Comparison of ENCODE assay signal across 26 cellular contexts in the genomic region with DNA sequence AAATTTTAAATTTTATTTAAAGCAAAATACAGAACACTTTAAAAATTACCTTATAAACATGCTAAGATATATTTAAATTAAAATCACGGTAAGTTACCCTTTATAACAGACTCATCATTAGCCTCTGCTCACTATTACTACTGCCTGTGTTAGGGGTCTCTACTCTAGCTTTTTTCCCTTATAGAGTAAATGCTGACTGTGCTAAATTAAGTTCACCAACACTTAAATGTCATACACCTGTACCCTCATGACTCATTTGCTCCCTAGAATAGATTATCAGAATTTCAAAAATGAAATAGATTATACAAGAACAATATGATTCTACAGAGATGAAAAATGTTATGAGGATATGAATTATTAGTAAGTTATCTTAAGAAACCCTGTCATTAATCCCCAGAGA.
A peak's percentile ranks its signal among the peaks of the same experiment; 100 is the strongest.
DNase-seq lines count a peak whose midpoint lies in the region; ATAC-seq, FAIRE-seq and TF ChIP-seq lines count a peak whose summit lies in the region.
"Had no signal": no experiment of that assay in that cellular context is flagged by ENCODE, and none has a peak within 500 bp of the region (broad histone marks: within the 10 kb centered on the region; RNA-seq: fewer than 3 reads in every experiment).

No MANE protein-coding gene starts in this region.

- TF ChIP-seq EP300 in HepG2 (IDR thresholded peaks at IDR 0.05; ENCODE audit: low read depth in 2 of 2, low read length in 2 of 2) (no peak), HepG2 (CRISPR knock-in tag; IDR thresholded peaks at IDR 0.05; ENCODE audit: borderline replicate concordance) (no peak), K562 (IDR thresholded peaks at IDR 0.05; ENCODE audit: low read length) (no peak)

- H3K9me3 ChIP-seq in HepG2 (ENCODE audit: low read length) (no peaks in the 10 kb centered on the region), right lobe of liver (no peaks in the 10 kb centered on the region), K562 (replicated peaks; ENCODE audit: control insufficient read depth, insufficient read depth, low read depth, low read length) (no peaks in the 10 kb centered on the region)
- H3K9me3 ChIP-seq: BE2C, BLaER1 had no signal

- H3K4me1 ChIP-seq in HepG2 (ENCODE audit: insufficient read depth, low read length): no peaks in the 10 kb centered on the region
- no peaks in the 10 kb centered on the region for H3K4me1 ChIP-seq in right lobe of liver
- H3K4me1 ChIP-seq in K562 (replicated peaks in 1 of 2; ENCODE audit: control insufficient read depth in 2 of 2, insufficient read depth in 2 of 2, low read length in 2 of 2): no peaks in the 10 kb centered on the region
- H3K4me1 ChIP-seq: BE2C had no signal

- no peaks in the 10 kb centered on the region for H3K9me1 ChIP-seq in K562 (ENCODE audit: control insufficient read depth, insufficient read depth, low read length)

- DNase-seq in HepG2 (ENCODE audit: low spot score) (no peak), right lobe of liver (no peak), K562 (ENCODE audit: extremely low read depth in 1 of 4, low spot score in 3 of 4) (no peak), frontal cortex (ENCODE audit: low spot score in 2 of 2) (no peak), T-helper 9 cell (no peak), NCI-H1694 (lab: John Stamatoyannopoulos, UW) (no peak)
- DNase-seq in activated naive CD4-positive, alpha-beta T cell treated with Interleukin-2 at 50 U/mL for 16 hours: no peak
- DNase-seq: ACHN; BE2C; C1 segment of cervical spinal cord; CD4-positive, alpha-beta memory T cell; CD4-positive, CD25-positive, alpha-beta regulatory T cell; CD8-positive, alpha-beta memory T cell; COR-L47; DMS 273 treated with DMSO at 0.1 percent for 48 hours; DMS153; DMS53; DMS79; DND-41; EL; GDM1 had no signal

- intact Hi-C loops in HepG2 (cut with micrococcal nuclease; ENCODE audit: unreplicated experiment): no loop called here
- intact Hi-C loops in right lobe of liver (cut with DNase I): no loop called here
- intact Hi-C loops in K562 (cut with micrococcal nuclease): no loop called here

- CTCF ChIA-PET in HepG2 (lab: Yijun Ruan, JAX; ENCODE audit: low intra/inter-chr PET ratio, low total read pairs): no interaction called here
- CTCF ChIA-PET in K562 (lab: Yijun Ruan, JAX; ENCODE audit: low intra/inter-chr PET ratio): no interaction called here

- no TSS peak for BruUV-seq in HepG2 (replicated peaks; lab: Mats Ljungman, UMichigan)
- no TSS peak for BruUV-seq in K562 (replicated peaks; lab: Mats Ljungman, UMichigan)

- TF ChIP-seq CTCF in HepG2 (CRISPR knock-in tag; IDR thresholded peaks at IDR 0.05): no peak
- TF ChIP-seq CTCF in right lobe of liver (IDR thresholded peaks at IDR 0.05): no peak
- TF ChIP-seq CTCF in K562 (IDR thresholded peaks at IDR 0.05 in 2 of 3, conservative IDR thresholded peaks at IDR 0.05 in 1 of 3; ENCODE audit: insufficient read depth in 2 of 3, low read depth in 1 of 3, low read length in 3 of 3): no peak

- FAIRE-seq in HepG2 (lab: Jason Lieb, UNC): no peak
- no peak for FAIRE-seq in K562 (lab: Jason Lieb, UNC)
- peak; percentile 31 for FAIRE-seq in frontal cortex (lab: Jason Lieb, UNC)
- FAIRE-seq: GM12878, GM12892, GM18507 had no signal

- TF ChIP-seq RAD21 in HepG2 (CRISPR knock-in tag; IDR thresholded peaks at IDR 0.05): no peak
- TF ChIP-seq RAD21 in K562 (CRISPR knock-in tag; conservative IDR thresholded peaks at IDR 0.05 in 1 of 2, IDR thresholded peaks at IDR 0.05 in 1 of 2): no peak

- TF ChIP-seq POLR2A in HepG2 (IDR thresholded peaks at IDR 0.05; ENCODE audit: insufficient read depth in 1 of 2, low read depth in 2 of 2, low read length in 2 of 2) (no peak), right lobe of liver (IDR thresholded peaks at IDR 0.05) (no peak), K562 (conservative IDR thresholded peaks at IDR 0.05) (no peak)

- POLR2A ChIA-PET in HepG2 (lab: Yijun Ruan, JAX): no interaction called here
- POLR2A ChIA-PET in K562 (lab: Yijun Ruan, JAX): no interaction called here

- H4K20me1 ChIP-seq in HepG2 (ENCODE audit: insufficient read depth, low read length) (no peaks in the 10 kb centered on the region), K562 (replicated peaks; ENCODE audit: control insufficient read depth, insufficient read depth, low read length) (no peaks in the 10 kb centered on the region)
- H4K20me1 ChIP-seq: BLaER1 had no signal

- H3K27ac ChIP-seq in HepG2 (ENCODE audit: extremely low read length, insufficient read depth, low read length): no peak overlapping the region
- H3K27ac ChIP-seq in right lobe of liver: no peak overlapping the region
- H3K27ac ChIP-seq in K562 (ENCODE audit: extremely low read depth, low read depth, low read length): no peak overlapping the region
- H3K27ac ChIP-seq: 22Rv1, BLaER1 had no signal

- no peaks in the 10 kb centered on the region for H3K36me3 ChIP-seq in HepG2 (replicated peaks in 1 of 2; ENCODE audit: control insufficient read depth in 1 of 2, insufficient read depth in 2 of 2, low read length in 2 of 2)
- H3K36me3 ChIP-seq in right lobe of liver: no peaks in the 10 kb centered on the region
- H3K36me3 ChIP-seq in K562 (ENCODE audit: control insufficient read depth, insufficient read depth, low read length): no peaks in the 10 kb centered on the region
- H3K36me3 ChIP-seq: BE2C, BLaER1 had no signal

- ATAC-seq in HepG2: no peak
- no peak for ATAC-seq in right lobe of liver
- ATAC-seq in K562: no peak
- ATAC-seq: GM12878 had no signal

- H3K9ac ChIP-seq in HepG2 (ENCODE audit: insufficient read depth, low read depth, low read length): no peak overlapping the region
- H3K9ac ChIP-seq in K562 (ENCODE audit: insufficient read depth in 1 of 2, low read depth in 2 of 2, low read length in 2 of 2): no peak overlapping the region
- H3K9ac ChIP-seq: BLaER1 had no signal

- in situ Hi-C loops in HepG2 (cut with HindIII; ENCODE audit: extremely low pct_ligation_motif_present, low pct_unique_long_range_greater_than_20kb) (loop anchor here (25.0 kb wide), 2 partner anchors 210 to 510 kb away; a partner anchor contains a TSS), K562 (cut with MboI) (no loop called here)

- no peak overlapping the region for H3K4me3 ChIP-seq in HepG2 (replicated peaks in 1 of 3; ENCODE audit: insufficient read depth in 1 of 3, low read depth in 2 of 3, low read length in 3 of 3)
- H3K4me3 ChIP-seq in right lobe of liver: no peak overlapping the region
- no peak overlapping the region for H3K4me3 ChIP-seq in K562
- H3K4me3 ChIP-seq: BLaER1, GM12878 had no signal

- 38% methylated on average over 1 of the region's 1 CpG for WGBS in HepG2 (ENCODE audit: low lambda C conversion rate)
- WGBS in right lobe of liver (ENCODE audit: insufficient coverage, low coverage, low lambda C conversion rate, missing lambda C conversion rate): 82% methylated on average over 1 of the region's 1 CpG
- WGBS in K562 (ENCODE audit: insufficient coverage, low coverage, missing lambda C conversion rate): 0% methylated on average over 1 of the region's 1 CpG

- no peaks in the 10 kb centered on the region for H3K27me3 ChIP-seq in HepG2 (ENCODE audit: control insufficient read depth in 1 of 2, insufficient read depth in 2 of 2, low read length in 2 of 2)
- no peaks in the 10 kb centered on the region for H3K27me3 ChIP-seq in right lobe of liver
- no peaks in the 10 kb centered on the region for H3K27me3 ChIP-seq in K562 (ENCODE audit: control insufficient read depth in 2 of 2, insufficient read depth in 2 of 2, low read length in 2 of 2)
- H3K27me3 ChIP-seq: BLaER1 had no signal

- H2AFZ ChIP-seq in HepG2 (ENCODE audit: low read length) (no peak overlapping the region), K562 (ENCODE audit: low read depth, low read length) (no peak overlapping the region)

- H3K79me2 ChIP-seq in HepG2 (ENCODE audit: insufficient read depth, low read length) (no peaks in the 10 kb centered on the region), K562 (ENCODE audit: control insufficient read depth, insufficient read depth, low read length) (no peaks in the 10 kb centered on the region)

- H3K4me2 ChIP-seq in HepG2 (ENCODE audit: low read depth, low read length) (no peak overlapping the region), K562 (ENCODE audit: insufficient read depth, low read length) (no peak overlapping the region)
- H3K4me2 ChIP-seq: BLaER1 had no signal

TF ChIP-seq in K562, 482 proteins besides CTCF, POLR2A, EP300 and RAD21 (continues in another document):
- TF ChIP-seq TFAM (CRISPR knock-in tag; conservative IDR thresholded peaks at IDR 0.05): no peak
- no peak for TF ChIP-seq RAD51 (IDR thresholded peaks at IDR 0.05; ENCODE audit: borderline replicate concordance, low read depth)
- TF ChIP-seq, protein P1, sequence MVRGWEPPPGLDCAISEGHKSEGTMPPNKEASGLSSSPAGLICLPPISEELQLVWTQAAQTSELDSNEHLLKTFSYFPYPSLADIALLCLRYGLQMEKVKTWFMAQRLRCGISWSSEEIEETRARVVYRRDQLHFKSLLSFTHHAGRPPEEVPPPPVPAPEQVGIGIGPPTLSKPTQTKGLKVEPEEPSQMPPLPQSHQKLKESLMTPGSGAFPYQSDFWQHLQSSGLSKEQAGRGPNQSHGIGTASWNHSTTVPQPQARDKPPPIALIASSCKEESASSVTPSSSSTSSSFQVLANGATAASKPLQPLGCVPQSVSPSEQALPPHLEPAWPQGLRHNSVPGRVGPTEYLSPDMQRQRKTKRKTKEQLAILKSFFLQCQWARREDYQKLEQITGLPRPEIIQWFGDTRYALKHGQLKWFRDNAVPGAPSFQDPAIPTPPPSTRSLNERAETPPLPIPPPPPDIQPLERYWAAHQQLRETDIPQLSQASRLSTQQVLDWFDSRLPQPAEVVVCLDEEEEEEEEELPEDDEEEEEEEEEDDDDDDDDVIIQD (CRISPR knock-in tag; IDR thresholded peaks at IDR 0.05): no peak
- TF ChIP-seq, protein P2, sequence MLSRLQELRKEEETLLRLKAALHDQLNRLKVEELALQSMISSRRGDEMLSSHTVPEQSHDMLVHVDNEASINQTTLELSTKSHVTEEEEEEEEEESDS (CRISPR knock-in tag; IDR thresholded peaks at IDR 0.05): no peak
- TF ChIP-seq ZNF143 (CRISPR knock-in tag; IDR thresholded peaks at IDR 0.05): no peak
- TF ChIP-seq, protein P3, sequence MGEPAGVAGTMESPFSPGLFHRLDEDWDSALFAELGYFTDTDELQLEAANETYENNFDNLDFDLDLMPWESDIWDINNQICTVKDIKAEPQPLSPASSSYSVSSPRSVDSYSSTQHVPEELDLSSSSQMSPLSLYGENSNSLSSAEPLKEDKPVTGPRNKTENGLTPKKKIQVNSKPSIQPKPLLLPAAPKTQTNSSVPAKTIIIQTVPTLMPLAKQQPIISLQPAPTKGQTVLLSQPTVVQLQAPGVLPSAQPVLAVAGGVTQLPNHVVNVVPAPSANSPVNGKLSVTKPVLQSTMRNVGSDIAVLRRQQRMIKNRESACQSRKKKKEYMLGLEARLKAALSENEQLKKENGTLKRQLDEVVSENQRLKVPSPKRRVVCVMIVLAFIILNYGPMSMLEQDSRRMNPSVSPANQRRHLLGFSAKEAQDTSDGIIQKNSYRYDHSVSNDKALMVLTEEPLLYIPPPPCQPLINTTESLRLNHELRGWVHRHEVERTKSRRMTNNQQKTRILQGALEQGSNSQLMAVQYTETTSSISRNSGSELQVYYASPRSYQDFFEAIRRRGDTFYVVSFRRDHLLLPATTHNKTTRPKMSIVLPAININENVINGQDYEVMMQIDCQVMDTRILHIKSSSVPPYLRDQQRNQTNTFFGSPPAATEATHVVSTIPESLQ (CRISPR knock-in tag; IDR thresholded peaks at IDR 0.05): no peak
- TF ChIP-seq MAFG (tag; conservative IDR thresholded peaks at IDR 0.05): peak; percentile 63
